ENCODE assay signal across 8 cellular contexts in genomic region chr11:6612008-6612815, GRCh38. TPM values are rescaled to one million over a fixed set of nuclear protein-coding genes. Genes with fewer than 3 reads are reported as not detected.
DNase-seq lines count a peak whose midpoint lies in the region; ATAC-seq and TF ChIP-seq lines count a peak whose summit lies in the region.

TSS of gene TAF10 (minus strand) at chr11:6612216. CDS start at chr11:6612189, 27 bp downstream.

- H3K4me1 ChIP-seq in adrenal gland (replicated peaks in 1 of 2) = peaks cover 20 to 36% of the 10 kb centered on the region in 2 donors

- H3K27ac Mint-ChIP-seq in type B pancreatic cell = peak within 1 kb of the TSS; percentile 95

- no peaks in the 10 kb centered on the region for H3K9me3 ChIP-seq in adrenal gland (replicated peaks in 1 of 3)

- H3K36me3 Mint-ChIP-seq in type B pancreatic cell = peaks cover 24% of the 10 kb centered on the region

- DNase-seq in GM13977 (ENCODE audit: low spot score) (peak; percentile 91), NCI-H146 treated with DMSO at 0.1 percent for 48 hours (lab: John Stamatoyannopoulos, UW; ENCODE audit: unreplicated experiment) (peak; percentile 89), T-helper 1 cell (peak; percentile 92 to 96 (median 95)), adrenal gland (peak; percentile 96 to 99 (median 98)), cardiac septum (ENCODE audit: low spot score) (peak; percentile 99), posterior cingulate gyrus (peak; percentile 92 to 99 (median 96)), type B pancreatic cell (ENCODE audit: extremely low spot score, unreplicated experiment) (peak; percentile 96)

- no peaks in the 10 kb centered on the region for H3K9me3 Mint-ChIP-seq in type B pancreatic cell

- H3K27me3 ChIP-seq in adrenal gland = no peaks in the 10 kb centered on the region

- peak; percentile 84 for ATAC-seq in HG02870 (IDR thresholded peaks at IDR 0.05; ENCODE audit: unreplicated experiment)

- TF ChIP-seq CTCF in GM13977 (IDR thresholded peaks at IDR 0.05; ENCODE audit: extremely low read depth, insufficient read depth, missing control alignments) (peak; percentile 11), adrenal gland (IDR thresholded peaks at IDR 0.05) (no peak), type B pancreatic cell (conservative IDR thresholded peaks at IDR 0.05) (no peak)

- peaks cover 0 to 61% of the 10 kb centered on the region in 2 donors for H3K36me3 ChIP-seq in adrenal gland (replicated peaks in 1 of 2)

- in situ Hi-C loops in GM13977 (cut with MboI; ENCODE audit: low pct_unique_long_range_greater_than_20kb, low sequenced_read_pairs, unreplicated experiment) = no loop called here

- peak within 1 kb of the TSS; percentile 91 for H3K4me3 Mint-ChIP-seq in type B pancreatic cell

- intact Hi-C loops in adrenal gland (cut with DNase I) (no loop called here), cardiac septum (cut with DNase I) (loop anchor here (2.0 kb wide), 1 partner anchor 71 kb away; the partner anchor contains the start of gene MRPL17), posterior cingulate gyrus (cut with DNase I) (loop anchor here (1.0 kb wide), 1 partner anchor 71 kb away; the partner anchor contains the start of gene MRPL17)

- H3K27me3 Mint-ChIP-seq in type B pancreatic cell = no peaks in the 10 kb centered on the region

- peak within 1 kb of the TSS in 3 of 4 donors; percentile 13 to 87 (median 47) for H3K4me3 ChIP-seq in adrenal gland

- peak within 1 kb of the TSS; percentile 95 to 99 (median 98) for H3K27ac ChIP-seq in adrenal gland

- TF ChIP-seq POLR2A in adrenal gland (IDR thresholded peaks at IDR 0.05) = peak; percentile 85 to 99

- WGBS in adrenal gland, 4 donors = 0 to 2% (median 0%) methylated on average over 9 to 74 of the region's 74 CpGs

- H3K4me1 Mint-ChIP-seq in type B pancreatic cell (ENCODE audit: unreplicated experiment) = peaks cover 12% of the 10 kb centered on the region

RNA-seq across cellular contexts. Expression of gene TAF10, which starts in this region (rescaled TPM):
- 100 to 1,000 TPM in 7 of 8 donors, 10 to 100 TPM in 1; 69.7 to 290 (median 175) TPM for total RNA-seq in adrenal gland
- 100 to 1,000 TPM; 280 to 389 (median 310) TPM for polyA plus RNA-seq in adrenal gland
- total RNA-seq in cardiac septum = 126 TPM
- 121 and 130 TPM in 2 replicates for total RNA-seq in type B pancreatic cell (ENCODE audit: low replicate concordance)

Comparison
In these comparisons a context has a peak if more than half of its experiments do, and no peak if none do; other contexts are left out.
1. Peak in every context shown above with its lines: DNase-seq, ATAC-seq, H3K4me3 ChIP-seq and H3K27ac ChIP-seq.
2. intact Hi-C loops: an anchor here in cardiac septum (2.0 kb wide) and posterior cingulate gyrus (1.0 kb wide); none called in adrenal gland.